1 cellular context compared by ENCODE assay signal in the genomic region with DNA sequence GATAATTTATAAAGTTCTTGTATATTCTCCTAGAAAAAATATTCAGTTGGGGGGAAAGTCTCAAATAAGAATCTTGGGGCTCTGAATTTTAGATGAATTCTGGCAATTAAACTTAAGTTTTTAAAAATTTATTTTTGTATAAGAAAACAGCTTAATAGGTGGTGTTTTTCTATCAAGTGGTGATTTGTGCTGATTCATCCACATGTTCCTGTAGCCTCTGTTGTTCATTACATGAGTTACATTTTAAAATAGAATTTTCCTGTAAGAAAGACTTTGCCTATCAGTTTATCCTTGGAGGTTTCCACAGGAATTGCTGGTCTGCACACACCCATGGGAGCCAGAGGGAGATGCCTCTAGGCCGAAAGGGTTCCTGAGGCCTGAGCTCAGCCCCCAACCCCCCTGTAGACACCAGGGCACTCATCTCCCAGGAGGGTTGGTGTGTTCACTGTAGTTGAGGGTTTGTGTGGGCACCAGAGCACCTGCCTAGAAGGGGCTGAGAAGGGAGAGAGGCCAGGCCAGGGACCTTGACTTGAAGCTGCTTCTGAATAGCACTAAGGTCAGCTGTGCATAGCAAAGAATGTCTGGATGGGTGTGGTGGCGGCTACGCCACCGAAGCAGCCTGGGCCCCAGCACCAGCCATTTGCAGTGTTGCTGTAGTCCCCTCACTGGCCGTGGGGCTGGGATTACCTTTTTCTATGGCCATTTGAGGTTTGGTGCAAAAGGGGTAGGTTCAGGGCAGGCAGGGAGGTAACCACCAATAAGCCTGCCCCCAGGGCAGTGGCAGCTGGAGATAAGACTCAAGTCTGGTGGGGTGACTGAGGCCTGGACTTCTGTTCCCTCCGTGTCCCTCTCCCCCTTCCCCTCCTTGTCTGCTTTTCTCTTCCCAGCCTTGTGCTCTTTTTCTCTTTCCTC.
TF ChIP-seq lines count a peak whose summit lies in the region.

No MANE protein-coding gene starts in this region.

TF ChIP-seq in K562, 482 proteins besides CTCF, POLR2A, EP300 and RAD21 (continued from another document and continues in another):
- TF ChIP-seq, protein P1, sequence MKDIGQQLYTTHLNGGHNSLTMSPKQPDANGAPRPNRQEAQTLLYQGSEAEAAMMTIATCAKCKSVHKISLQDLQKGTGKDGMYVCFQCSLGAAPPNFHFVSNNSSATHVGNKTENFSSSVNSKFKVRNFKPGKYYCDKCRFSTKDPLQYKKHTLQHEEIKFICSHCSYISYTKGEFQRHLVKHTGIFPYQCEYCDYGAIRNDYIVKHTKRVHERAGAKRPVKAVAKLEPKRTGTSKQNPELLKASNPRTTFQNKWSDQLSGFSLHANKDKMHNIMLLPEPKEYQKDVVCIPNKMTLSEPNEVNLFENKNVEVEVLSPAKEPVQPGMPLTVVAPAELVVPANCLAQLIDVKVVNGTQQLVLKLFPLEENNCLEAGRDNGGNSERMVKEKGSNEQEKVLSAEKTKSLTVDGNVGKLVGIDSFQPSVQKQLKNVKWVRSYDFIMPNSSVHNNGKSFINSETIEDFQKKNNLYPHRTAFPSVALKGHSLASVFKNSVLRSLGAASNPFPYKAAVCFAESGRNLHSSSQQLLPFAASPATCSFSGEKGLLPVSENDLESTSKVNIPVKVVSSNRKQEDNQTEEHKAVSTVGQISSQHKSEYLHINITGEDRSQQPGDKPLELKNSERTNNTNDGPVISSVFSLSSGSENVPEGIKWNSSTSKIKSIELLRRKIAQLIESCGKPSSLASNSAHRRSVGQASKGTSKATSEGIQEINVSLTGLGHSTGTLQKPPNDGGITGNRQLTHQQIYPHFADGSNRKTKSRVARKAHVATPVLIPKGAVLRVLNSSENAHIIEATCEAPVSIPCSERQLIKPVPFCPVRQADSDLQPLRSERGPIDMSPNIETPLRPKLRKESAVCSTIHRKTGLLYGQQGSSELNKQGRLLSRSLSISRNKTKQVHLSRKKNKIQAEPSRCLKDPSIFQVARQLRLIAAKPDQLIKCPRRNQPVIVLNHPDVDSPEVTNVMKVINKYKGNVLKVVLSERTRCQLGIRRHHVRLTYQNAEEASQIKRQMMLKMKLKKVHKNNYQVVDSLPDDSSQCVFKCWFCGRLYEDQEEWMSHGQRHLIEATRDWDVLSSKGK (CRISPR knock-in tag; IDR thresholded peaks at IDR 0.05), result no peak
- TF ChIP-seq, protein P2, sequence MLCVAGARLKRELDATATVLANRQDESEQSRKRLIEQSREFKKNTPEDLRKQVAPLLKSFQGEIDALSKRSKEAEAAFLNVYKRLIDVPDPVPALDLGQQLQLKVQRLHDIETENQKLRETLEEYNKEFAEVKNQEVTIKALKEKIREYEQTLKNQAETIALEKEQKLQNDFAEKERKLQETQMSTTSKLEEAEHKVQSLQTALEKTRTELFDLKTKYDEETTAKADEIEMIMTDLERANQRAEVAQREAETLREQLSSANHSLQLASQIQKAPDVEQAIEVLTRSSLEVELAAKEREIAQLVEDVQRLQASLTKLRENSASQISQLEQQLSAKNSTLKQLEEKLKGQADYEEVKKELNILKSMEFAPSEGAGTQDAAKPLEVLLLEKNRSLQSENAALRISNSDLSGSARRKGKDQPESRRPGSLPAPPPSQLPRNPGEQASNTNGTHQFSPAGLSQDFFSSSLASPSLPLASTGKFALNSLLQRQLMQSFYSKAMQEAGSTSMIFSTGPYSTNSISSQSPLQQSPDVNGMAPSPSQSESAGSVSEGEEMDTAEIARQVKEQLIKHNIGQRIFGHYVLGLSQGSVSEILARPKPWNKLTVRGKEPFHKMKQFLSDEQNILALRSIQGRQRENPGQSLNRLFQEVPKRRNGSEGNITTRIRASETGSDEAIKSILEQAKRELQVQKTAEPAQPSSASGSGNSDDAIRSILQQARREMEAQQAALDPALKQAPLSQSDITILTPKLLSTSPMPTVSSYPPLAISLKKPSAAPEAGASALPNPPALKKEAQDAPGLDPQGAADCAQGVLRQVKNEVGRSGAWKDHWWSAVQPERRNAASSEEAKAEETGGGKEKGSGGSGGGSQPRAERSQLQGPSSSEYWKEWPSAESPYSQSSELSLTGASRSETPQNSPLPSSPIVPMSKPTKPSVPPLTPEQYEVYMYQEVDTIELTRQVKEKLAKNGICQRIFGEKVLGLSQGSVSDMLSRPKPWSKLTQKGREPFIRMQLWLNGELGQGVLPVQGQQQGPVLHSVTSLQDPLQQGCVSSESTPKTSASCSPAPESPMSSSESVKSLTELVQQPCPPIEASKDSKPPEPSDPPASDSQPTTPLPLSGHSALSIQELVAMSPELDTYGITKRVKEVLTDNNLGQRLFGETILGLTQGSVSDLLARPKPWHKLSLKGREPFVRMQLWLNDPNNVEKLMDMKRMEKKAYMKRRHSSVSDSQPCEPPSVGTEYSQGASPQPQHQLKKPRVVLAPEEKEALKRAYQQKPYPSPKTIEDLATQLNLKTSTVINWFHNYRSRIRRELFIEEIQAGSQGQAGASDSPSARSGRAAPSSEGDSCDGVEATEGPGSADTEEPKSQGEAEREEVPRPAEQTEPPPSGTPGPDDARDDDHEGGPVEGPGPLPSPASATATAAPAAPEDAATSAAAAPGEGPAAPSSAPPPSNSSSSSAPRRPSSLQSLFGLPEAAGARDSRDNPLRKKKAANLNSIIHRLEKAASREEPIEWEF (CRISPR knock-in tag; IDR thresholded peaks at IDR 0.05), result no peak
- TF ChIP-seq ZNF583 (CRISPR knock-in tag; IDR thresholded peaks at IDR 0.05) (no peak), CBFA2T3 (IDR thresholded peaks at IDR 0.05) (peak; percentile 76), ZNF316 (IDR thresholded peaks at IDR 0.05) (peak; percentile 87), HDAC2 (IDR thresholded peaks at IDR 0.05) (0 out of 2 replicates have a peak, but pooled peaks have one; percentile 34), CCAR2 (IDR thresholded peaks at IDR 0.05; ENCODE audit: low read depth, low read length) (no peak), NR2F6 (CRISPR knock-in tag; IDR thresholded peaks at IDR 0.05) (no peak), TAL1 (IDR thresholded peaks at IDR 0.05) (peak; percentile 52; the same call in 1 of the 2 replicates), GATAD2A (IDR thresholded peaks at IDR 0.05) (peak; percentile 71; the same call in 1 of the 2 replicates), KLF13 (tag; IDR thresholded peaks at IDR 0.05; ENCODE audit: borderline replicate concordance, low read depth) (no peak), RBFOX2 (IDR thresholded peaks at IDR 0.05; ENCODE audit: low read depth, low read length) (peak; percentile 45; the same call in 1 of the 2 replicates), CBFB (CRISPR knock-in tag; IDR thresholded peaks at IDR 0.05) (0 out of 2 replicates have a peak, but pooled peaks have one; percentile 50), NFRKB (IDR thresholded peaks at IDR 0.05; ENCODE audit: low read depth) (peak; percentile 77; the same call in 1 of the 2 replicates), SMAD4 (CRISPR knock-in tag; conservative IDR thresholded peaks at IDR 0.05) (peak; percentile 70), CSDE1 (IDR thresholded peaks at IDR 0.05) (no peak), ZNF143 (CRISPR knock-in tag; IDR thresholded peaks at IDR 0.05) (no peak), CTBP1 (IDR thresholded peaks at IDR 0.05; ENCODE audit: borderline replicate concordance) (peak; percentile 50; the same call in 1 of the 2 replicates), EP400 (IDR thresholded peaks at IDR 0.05) (0 out of 2 replicates have a peak, but pooled peaks have one; percentile 19), SMARCA4 (IDR thresholded peaks at IDR 0.05) (peak; percentile 65), L3MBTL2 (IDR thresholded peaks at IDR 0.05) (0 out of 2 replicates have a peak, but pooled peaks have one; percentile 38), SETDB1 (IDR thresholded peaks at IDR 0.05; ENCODE audit: low read length) (no peak), ZFX (CRISPR knock-in tag; IDR thresholded peaks at IDR 0.05) (peak; percentile 62), FOSL1 (tag; conservative IDR thresholded peaks at IDR 0.05) (no peak)
- TF ChIP-seq, protein P3, sequence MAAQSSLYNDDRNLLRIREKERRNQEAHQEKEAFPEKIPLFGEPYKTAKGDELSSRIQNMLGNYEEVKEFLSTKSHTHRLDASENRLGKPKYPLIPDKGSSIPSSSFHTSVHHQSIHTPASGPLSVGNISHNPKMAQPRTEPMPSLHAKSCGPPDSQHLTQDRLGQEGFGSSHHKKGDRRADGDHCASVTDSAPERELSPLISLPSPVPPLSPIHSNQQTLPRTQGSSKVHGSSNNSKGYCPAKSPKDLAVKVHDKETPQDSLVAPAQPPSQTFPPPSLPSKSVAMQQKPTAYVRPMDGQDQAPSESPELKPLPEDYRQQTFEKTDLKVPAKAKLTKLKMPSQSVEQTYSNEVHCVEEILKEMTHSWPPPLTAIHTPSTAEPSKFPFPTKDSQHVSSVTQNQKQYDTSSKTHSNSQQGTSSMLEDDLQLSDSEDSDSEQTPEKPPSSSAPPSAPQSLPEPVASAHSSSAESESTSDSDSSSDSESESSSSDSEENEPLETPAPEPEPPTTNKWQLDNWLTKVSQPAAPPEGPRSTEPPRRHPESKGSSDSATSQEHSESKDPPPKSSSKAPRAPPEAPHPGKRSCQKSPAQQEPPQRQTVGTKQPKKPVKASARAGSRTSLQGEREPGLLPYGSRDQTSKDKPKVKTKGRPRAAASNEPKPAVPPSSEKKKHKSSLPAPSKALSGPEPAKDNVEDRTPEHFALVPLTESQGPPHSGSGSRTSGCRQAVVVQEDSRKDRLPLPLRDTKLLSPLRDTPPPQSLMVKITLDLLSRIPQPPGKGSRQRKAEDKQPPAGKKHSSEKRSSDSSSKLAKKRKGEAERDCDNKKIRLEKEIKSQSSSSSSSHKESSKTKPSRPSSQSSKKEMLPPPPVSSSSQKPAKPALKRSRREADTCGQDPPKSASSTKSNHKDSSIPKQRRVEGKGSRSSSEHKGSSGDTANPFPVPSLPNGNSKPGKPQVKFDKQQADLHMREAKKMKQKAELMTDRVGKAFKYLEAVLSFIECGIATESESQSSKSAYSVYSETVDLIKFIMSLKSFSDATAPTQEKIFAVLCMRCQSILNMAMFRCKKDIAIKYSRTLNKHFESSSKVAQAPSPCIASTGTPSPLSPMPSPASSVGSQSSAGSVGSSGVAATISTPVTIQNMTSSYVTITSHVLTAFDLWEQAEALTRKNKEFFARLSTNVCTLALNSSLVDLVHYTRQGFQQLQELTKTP (IDR thresholded peaks at IDR 0.05; ENCODE audit: low read depth in 1 of 2, partially characterized antibody in 2 of 2), result peak in 1 of 2 experiments; percentile 20
- TF ChIP-seq, protein P4, sequence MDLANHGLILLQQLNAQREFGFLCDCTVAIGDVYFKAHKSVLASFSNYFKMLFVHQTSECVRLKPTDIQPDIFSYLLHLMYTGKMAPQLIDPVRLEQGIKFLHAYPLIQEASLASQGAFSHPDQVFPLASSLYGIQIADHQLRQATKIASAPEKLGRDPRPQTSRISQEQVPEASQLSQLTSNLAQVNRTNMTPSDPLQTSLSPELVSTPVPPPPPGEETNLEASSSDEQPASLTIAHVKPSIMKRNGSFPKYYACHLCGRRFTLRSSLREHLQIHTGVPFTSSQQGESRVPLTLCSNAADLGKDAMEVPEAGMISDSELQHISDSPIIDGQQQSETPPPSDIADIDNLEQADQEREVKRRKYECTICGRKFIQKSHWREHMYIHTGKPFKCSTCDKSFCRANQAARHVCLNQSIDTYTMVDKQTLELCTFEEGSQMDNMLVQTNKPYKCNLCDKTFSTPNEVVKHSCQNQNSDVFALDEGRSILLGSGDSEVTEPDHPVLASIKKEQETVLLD (IDR thresholded peaks at IDR 0.05), result peak; percentile 58; the same call in 1 of the 2 replicates
- TF ChIP-seq, protein P5, sequence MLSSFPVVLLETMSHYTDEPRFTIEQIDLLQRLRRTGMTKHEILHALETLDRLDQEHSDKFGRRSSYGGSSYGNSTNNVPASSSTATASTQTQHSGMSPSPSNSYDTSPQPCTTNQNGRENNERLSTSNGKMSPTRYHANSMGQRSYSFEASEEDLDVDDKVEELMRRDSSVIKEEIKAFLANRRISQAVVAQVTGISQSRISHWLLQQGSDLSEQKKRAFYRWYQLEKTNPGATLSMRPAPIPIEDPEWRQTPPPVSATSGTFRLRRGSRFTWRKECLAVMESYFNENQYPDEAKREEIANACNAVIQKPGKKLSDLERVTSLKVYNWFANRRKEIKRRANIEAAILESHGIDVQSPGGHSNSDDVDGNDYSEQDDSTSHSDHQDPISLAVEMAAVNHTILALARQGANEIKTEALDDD (IDR thresholded peaks at IDR 0.05), result no peak; the same call in 1 of the 2 replicates
- TF ChIP-seq, protein P6, sequence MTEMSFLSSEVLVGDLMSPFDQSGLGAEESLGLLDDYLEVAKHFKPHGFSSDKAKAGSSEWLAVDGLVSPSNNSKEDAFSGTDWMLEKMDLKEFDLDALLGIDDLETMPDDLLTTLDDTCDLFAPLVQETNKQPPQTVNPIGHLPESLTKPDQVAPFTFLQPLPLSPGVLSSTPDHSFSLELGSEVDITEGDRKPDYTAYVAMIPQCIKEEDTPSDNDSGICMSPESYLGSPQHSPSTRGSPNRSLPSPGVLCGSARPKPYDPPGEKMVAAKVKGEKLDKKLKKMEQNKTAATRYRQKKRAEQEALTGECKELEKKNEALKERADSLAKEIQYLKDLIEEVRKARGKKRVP (CRISPR knock-in tag; IDR thresholded peaks at IDR 0.05), result no peak
- TF ChIP-seq, protein P7, sequence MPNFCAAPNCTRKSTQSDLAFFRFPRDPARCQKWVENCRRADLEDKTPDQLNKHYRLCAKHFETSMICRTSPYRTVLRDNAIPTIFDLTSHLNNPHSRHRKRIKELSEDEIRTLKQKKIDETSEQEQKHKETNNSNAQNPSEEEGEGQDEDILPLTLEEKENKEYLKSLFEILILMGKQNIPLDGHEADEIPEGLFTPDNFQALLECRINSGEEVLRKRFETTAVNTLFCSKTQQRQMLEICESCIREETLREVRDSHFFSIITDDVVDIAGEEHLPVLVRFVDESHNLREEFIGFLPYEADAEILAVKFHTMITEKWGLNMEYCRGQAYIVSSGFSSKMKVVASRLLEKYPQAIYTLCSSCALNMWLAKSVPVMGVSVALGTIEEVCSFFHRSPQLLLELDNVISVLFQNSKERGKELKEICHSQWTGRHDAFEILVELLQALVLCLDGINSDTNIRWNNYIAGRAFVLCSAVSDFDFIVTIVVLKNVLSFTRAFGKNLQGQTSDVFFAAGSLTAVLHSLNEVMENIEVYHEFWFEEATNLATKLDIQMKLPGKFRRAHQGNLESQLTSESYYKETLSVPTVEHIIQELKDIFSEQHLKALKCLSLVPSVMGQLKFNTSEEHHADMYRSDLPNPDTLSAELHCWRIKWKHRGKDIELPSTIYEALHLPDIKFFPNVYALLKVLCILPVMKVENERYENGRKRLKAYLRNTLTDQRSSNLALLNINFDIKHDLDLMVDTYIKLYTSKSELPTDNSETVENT (CRISPR knock-in tag; IDR thresholded peaks at IDR 0.05), result 0 out of 2 replicates have a peak, but pooled peaks have one; percentile 16
- TF ChIP-seq, protein P8, sequence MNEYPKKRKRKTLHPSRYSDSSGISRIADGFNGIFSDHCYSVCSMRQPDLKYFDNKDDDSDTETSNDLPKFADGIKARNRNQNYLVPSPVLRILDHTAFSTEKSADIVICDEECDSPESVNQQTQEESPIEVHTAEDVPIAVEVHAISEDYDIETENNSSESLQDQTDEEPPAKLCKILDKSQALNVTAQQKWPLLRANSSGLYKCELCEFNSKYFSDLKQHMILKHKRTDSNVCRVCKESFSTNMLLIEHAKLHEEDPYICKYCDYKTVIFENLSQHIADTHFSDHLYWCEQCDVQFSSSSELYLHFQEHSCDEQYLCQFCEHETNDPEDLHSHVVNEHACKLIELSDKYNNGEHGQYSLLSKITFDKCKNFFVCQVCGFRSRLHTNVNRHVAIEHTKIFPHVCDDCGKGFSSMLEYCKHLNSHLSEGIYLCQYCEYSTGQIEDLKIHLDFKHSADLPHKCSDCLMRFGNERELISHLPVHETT (CRISPR knock-in tag; conservative IDR thresholded peaks at IDR 0.05 in 1 of 2, IDR thresholded peaks at IDR 0.05 in 1 of 2), result 0 out of 4 replicates have a peak, but pooled peaks of 1 of the 2 experiments have one; percentile 47
